ENCODE assay signal across 1 cellular context in the genomic region with DNA sequence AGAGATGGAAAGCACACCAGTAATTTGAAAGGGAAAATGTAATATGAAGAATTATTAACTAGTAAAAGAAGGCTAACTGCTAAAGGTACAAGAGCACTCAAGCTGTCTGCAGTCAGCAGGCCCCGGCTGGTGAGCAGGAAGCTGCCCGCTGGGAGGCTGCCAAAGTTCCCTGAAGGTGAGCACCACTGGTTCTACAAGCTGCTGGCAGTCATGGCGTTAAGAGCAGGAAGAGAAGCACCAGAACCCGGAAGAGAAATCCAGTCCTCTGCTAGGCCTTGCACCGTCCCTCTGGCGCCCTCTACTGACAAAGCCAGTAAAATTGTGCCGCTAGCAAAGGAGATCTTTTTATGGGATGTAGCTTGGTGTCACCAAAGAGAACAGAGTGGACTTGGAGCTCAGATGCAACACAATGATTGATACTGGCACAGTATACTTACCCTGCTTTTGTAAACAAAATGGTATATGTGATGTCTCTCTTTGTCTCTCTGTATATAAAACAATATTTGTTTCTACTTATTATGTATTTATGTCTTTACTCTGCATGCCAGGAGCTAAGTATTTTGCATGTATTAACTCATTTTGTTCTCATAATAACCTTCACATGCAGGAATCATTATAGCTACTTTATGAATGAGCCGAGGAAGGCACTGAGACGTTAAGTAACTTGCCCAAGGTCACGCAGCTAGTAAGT.
TF ChIP-seq lines count a peak whose summit lies in the region.

No MANE protein-coding gene starts in this region.

TF ChIP-seq in HCT116, 20 proteins besides CTCF, POLR2A, EP300 and RAD21 (continued from another document):
- TF ChIP-seq, protein P1, sequence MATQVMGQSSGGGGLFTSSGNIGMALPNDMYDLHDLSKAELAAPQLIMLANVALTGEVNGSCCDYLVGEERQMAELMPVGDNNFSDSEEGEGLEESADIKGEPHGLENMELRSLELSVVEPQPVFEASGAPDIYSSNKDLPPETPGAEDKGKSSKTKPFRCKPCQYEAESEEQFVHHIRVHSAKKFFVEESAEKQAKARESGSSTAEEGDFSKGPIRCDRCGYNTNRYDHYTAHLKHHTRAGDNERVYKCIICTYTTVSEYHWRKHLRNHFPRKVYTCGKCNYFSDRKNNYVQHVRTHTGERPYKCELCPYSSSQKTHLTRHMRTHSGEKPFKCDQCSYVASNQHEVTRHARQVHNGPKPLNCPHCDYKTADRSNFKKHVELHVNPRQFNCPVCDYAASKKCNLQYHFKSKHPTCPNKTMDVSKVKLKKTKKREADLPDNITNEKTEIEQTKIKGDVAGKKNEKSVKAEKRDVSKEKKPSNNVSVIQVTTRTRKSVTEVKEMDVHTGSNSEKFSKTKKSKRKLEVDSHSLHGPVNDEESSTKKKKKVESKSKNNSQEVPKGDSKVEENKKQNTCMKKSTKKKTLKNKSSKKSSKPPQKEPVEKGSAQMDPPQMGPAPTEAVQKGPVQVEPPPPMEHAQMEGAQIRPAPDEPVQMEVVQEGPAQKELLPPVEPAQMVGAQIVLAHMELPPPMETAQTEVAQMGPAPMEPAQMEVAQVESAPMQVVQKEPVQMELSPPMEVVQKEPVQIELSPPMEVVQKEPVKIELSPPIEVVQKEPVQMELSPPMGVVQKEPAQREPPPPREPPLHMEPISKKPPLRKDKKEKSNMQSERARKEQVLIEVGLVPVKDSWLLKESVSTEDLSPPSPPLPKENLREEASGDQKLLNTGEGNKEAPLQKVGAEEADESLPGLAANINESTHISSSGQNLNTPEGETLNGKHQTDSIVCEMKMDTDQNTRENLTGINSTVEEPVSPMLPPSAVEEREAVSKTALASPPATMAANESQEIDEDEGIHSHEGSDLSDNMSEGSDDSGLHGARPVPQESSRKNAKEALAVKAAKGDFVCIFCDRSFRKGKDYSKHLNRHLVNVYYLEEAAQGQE (IDR thresholded peaks at IDR 0.05; ENCODE audit: low read depth): no peak
- TF ChIP-seq ELF1 (IDR thresholded peaks at IDR 0.05; ENCODE audit: borderline replicate concordance, low read depth): peak; percentile 95
- TF ChIP-seq FOSL1 (IDR thresholded peaks at IDR 0.05; ENCODE audit: low read depth): 0 out of 2 replicates have a peak, but pooled peaks have one; percentile 25
- TF ChIP-seq, protein P2, sequence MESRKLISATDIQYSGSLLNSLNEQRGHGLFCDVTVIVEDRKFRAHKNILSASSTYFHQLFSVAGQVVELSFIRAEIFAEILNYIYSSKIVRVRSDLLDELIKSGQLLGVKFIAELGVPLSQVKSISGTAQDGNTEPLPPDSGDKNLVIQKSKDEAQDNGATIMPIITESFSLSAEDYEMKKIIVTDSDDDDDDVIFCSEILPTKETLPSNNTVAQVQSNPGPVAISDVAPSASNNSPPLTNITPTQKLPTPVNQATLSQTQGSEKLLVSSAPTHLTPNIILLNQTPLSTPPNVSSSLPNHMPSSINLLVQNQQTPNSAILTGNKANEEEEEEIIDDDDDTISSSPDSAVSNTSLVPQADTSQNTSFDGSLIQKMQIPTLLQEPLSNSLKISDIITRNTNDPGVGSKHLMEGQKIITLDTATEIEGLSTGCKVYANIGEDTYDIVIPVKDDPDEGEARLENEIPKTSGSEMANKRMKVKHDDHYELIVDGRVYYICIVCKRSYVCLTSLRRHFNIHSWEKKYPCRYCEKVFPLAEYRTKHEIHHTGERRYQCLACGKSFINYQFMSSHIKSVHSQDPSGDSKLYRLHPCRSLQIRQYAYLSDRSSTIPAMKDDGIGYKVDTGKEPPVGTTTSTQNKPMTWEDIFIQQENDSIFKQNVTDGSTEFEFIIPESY (IDR thresholded peaks at IDR 0.05; ENCODE audit: extremely low read depth, insufficient replicate concordance, low read length): no peak
- TF ChIP-seq EGR1 (IDR thresholded peaks at IDR 0.05; ENCODE audit: low read depth): 0 out of 2 replicates have a peak, but pooled peaks have one; percentile 39
- TF ChIP-seq CEBPB (IDR thresholded peaks at IDR 0.05; ENCODE audit: low read depth): no peak
- TF ChIP-seq ZNF274 (IDR thresholded peaks at IDR 0.05; ENCODE audit: low read depth, low read length): no peak
- no peak for TF ChIP-seq EZH2phosphoT487 (IDR thresholded peaks at IDR 0.05; ENCODE audit: borderline replicate concordance)
- no peak for TF ChIP-seq ZFX (IDR thresholded peaks at IDR 0.05)
- TF ChIP-seq CBX3 (IDR thresholded peaks at IDR 0.05; ENCODE audit: low read depth): peak; percentile 92; the same call in 1 of the 2 replicates
- TF ChIP-seq POLR2AphosphoS5 (IDR thresholded peaks at IDR 0.05; ENCODE audit: low read depth, low read length): peak; percentile 83
- TF ChIP-seq TCF7L2 (IDR thresholded peaks at IDR 0.05; ENCODE audit: borderline replicate concordance, extremely low read depth, insufficient read depth, insufficient read length): no peak
- no peak for TF ChIP-seq EZH2 (IDR thresholded peaks at IDR 0.05)
- TF ChIP-seq SRF (IDR thresholded peaks at IDR 0.05; ENCODE audit: low read depth): 0 out of 2 replicates have a peak, but pooled peaks have one; percentile 21
